18 cellular contexts compared by ENCODE assay signal in genomic region chr12:90833228-90833627, GRCh38.
"Had no signal": no experiment of that assay in that cellular context is flagged by ENCODE, and none has a peak within 500 bp of the region (broad histone marks: within the 10 kb centered on the region; RNA-seq: fewer than 3 reads in every experiment).

No MANE protein-coding gene starts in this region.

- H3K9me3 ChIP-seq: body of pancreas, colonic mucosa, left lung, neutrophil had no signal

- H3K4me1 ChIP-seq: body of pancreas, colonic mucosa, left lung had no signal

- H3K9me3 Mint-ChIP-seq: activated B cell treated with CpG ODN at 0.5 μM for 24 hours; activated CD8-positive, alpha-beta T cell treated with anti-CD3 and anti-CD28 coated beads for 36 hours; activated naive CD8-positive, alpha-beta T cell treated with anti-CD3 and anti-CD28 coated beads for 36 hours; stimulated activated effector memory CD8-positive, alpha-beta T cell treated with anti-CD3 and anti-CD28 coated beads, Interleukin-12 subunit alpha, Interleukin-12 subunit beta, amount 100 ng/mL, for 72 hours had no signal

- H3K27me3 Mint-ChIP-seq: activated B cell treated with CpG ODN at 0.5 μM for 24 hours; activated CD8-positive, alpha-beta T cell treated with anti-CD3 and anti-CD28 coated beads for 36 hours; activated naive CD8-positive, alpha-beta T cell treated with anti-CD3 and anti-CD28 coated beads for 36 hours had no signal

- H3K4me1 Mint-ChIP-seq: activated naive CD8-positive, alpha-beta T cell treated with anti-CD3 and anti-CD28 coated beads for 36 hours; natural killer cell; stimulated activated effector memory CD8-positive, alpha-beta T cell treated with anti-CD3 and anti-CD28 coated beads, Interleukin-12 subunit alpha, Interleukin-12 subunit beta, amount 100 ng/mL, for 72 hours had no signal

- H3K27ac ChIP-seq: body of pancreas, colonic mucosa, left lung, neutrophil had no signal

- H3K36me3 ChIP-seq: colonic mucosa, left lung, neutrophil had no signal

- H3K27me3 ChIP-seq: body of pancreas, colonic mucosa, left lung, neutrophil had no signal

- H3K27ac Mint-ChIP-seq: activated B cell treated with CpG ODN at 0.5 μM for 24 hours; activated CD8-positive, alpha-beta T cell treated with anti-CD3 and anti-CD28 coated beads for 36 hours; activated naive CD8-positive, alpha-beta T cell treated with anti-CD3 and anti-CD28 coated beads for 36 hours; natural killer cell; stimulated activated effector memory CD8-positive, alpha-beta T cell treated with anti-CD3 and anti-CD28 coated beads, Interleukin-12 subunit alpha, Interleukin-12 subunit beta, amount 100 ng/mL, for 72 hours had no signal

- ATAC-seq: activated CD8-positive, alpha-beta T cell treated with anti-CD3 and anti-CD28 coated beads for 36 hours; body of pancreas; left lung; natural killer cell; stimulated activated effector memory CD8-positive, alpha-beta T cell treated with anti-CD3 and anti-CD28 coated beads, Interleukin-12 subunit alpha, Interleukin-12 subunit beta, amount 100 ng/mL, for 72 hours had no signal

- H3K4me3 Mint-ChIP-seq: activated B cell treated with CpG ODN at 0.5 μM for 24 hours; activated CD8-positive, alpha-beta T cell treated with anti-CD3 and anti-CD28 coated beads for 36 hours; activated naive CD8-positive, alpha-beta T cell treated with anti-CD3 and anti-CD28 coated beads for 36 hours; natural killer cell; stimulated activated effector memory CD8-positive, alpha-beta T cell treated with anti-CD3 and anti-CD28 coated beads, Interleukin-12 subunit alpha, Interleukin-12 subunit beta, amount 100 ng/mL, for 72 hours had no signal

- DNase-seq: activated B cell treated with CpG ODN at 0.5 μM for 24 hours; activated CD4-positive, alpha-beta T cell treated with anti-CD3 and anti-CD28 coated beads for 48 hours; activated CD8-positive, alpha-beta memory T cell treated with anti-CD3 and anti-CD28 coated beads, Interleukin-2, amount 50 U/mL, for 4 hours; activated CD8-positive, alpha-beta T cell treated with anti-CD3 and anti-CD28 coated beads for 36 hours; activated gamma-delta T cell; activated naive CD8-positive, alpha-beta T cell treated with anti-CD3 and anti-CD28 coated beads for 36 hours; activated T-cell treated with anti-CD3 and anti-CD28 coated beads, Interleukin-2, amount 50 U/mL, for 48 hours; amygdala; body of pancreas; central memory CD4-positive, alpha-beta T cell; colonic mucosa; left lung; natural killer cell; retina; stimulated activated CD4-positive, alpha-beta T cell treated with anti-CD3 and anti-CD28 coated beads, Interleukin-12 subunit alpha, Interleukin-12 subunit beta, amount 100 ng/mL, for 4 hours; stimulated activated CD4-positive, alpha-beta T cell treated with anti-CD3 and anti-CD28 coated beads, Interleukin-2, amount 100 ng/mL, for 24 hours had no signal

- H3K36me3 Mint-ChIP-seq: activated naive CD8-positive, alpha-beta T cell treated with anti-CD3 and anti-CD28 coated beads for 36 hours; natural killer cell; stimulated activated effector memory CD8-positive, alpha-beta T cell treated with anti-CD3 and anti-CD28 coated beads, Interleukin-12 subunit alpha, Interleukin-12 subunit beta, amount 100 ng/mL, for 72 hours had no signal

- H3K4me3 ChIP-seq: body of pancreas, colonic mucosa, left lung had no signal
